In genomic region chr2:25215948-25216679, GRCh38 we compare ENCODE assay signal across 8 cellular contexts. TPM values are rescaled to one million over a fixed set of nuclear protein-coding genes. Genes with fewer than 3 reads are reported as not detected.
DNase-seq lines count a peak whose midpoint lies in the region; TF ChIP-seq lines count a peak whose summit lies in the region.

No MANE protein-coding gene starts in this region.

- in situ Hi-C loops in HAP-1 (cut with MboI; ENCODE audit: low sequenced_read_pairs), result no loop called here

- H3K27me3 ChIP-seq in HAP-1 (ENCODE audit: low read depth) (no peaks in the 10 kb centered on the region), SU-DHL-6 (ENCODE audit: low read length) (no peaks in the 10 kb centered on the region), ascending aorta (no peaks in the 10 kb centered on the region)

- peak overlapping the region; percentile 33 for H3K4me3 ChIP-seq in HAP-1
- peak overlapping the region; percentile 55 for H3K4me3 ChIP-seq in SU-DHL-6 (ENCODE audit: insufficient read depth, low read length, poor library complexity, severe bottlenecking)
- peak overlapping the region; percentile 71 to 73 for H3K4me3 ChIP-seq in ascending aorta
- peak overlapping the region; percentile 76 for H3K4me3 ChIP-seq in iPS-18c (ENCODE audit: insufficient read depth, low read depth, low read length)

- peak overlapping the region; percentile 73 for H2AFZ ChIP-seq in SU-DHL-6 (ENCODE audit: low read depth, low read length, severe bottlenecking)

- no peaks in the 10 kb centered on the region for H4K20me1 ChIP-seq in SU-DHL-6 (ENCODE audit: low read depth, low read length)

- no peaks in the 10 kb centered on the region for H3K36me3 ChIP-seq in HAP-1 (replicated peaks)
- no peaks in the 10 kb centered on the region for H3K36me3 ChIP-seq in SU-DHL-6 (ENCODE audit: low read length)
- H3K36me3 ChIP-seq in ascending aorta, result no peaks in the 10 kb centered on the region

- no peaks in the 10 kb centered on the region for H3K9me2 ChIP-seq in SU-DHL-6 (replicated peaks; ENCODE audit: insufficient read depth, low read length)

- H3F3A ChIP-seq in SU-DHL-6 (ENCODE audit: insufficient read depth), result peaks cover 13% of the 10 kb centered on the region; the same call in 1 of the 2 replicates

- H3K27ac ChIP-seq in SU-DHL-6 (ENCODE audit: low read depth, low read length) (no peak overlapping the region), ascending aorta (peak overlapping the region; percentile 67 to 69)

- TF ChIP-seq CTCF in SU-DHL-6 (IDR thresholded peaks at IDR 0.05; ENCODE audit: insufficient read depth, low read length, poor library complexity, severe bottlenecking) (no peak), ascending aorta (IDR thresholded peaks at IDR 0.05) (no peak)

- H3K79me2 ChIP-seq in SU-DHL-6 (ENCODE audit: insufficient read depth, low read length), result no peaks in the 10 kb centered on the region

- DNase-seq in ELF-1 (ENCODE audit: low read depth, low spot score) (peak; percentile 88), HAP-1 (ENCODE audit: low spot score in 2 of 2) (peak; percentile 60 to 86), ascending aorta (ENCODE audit: low spot score in 2 of 2) (peak in 1 of 2 donors; percentile 80), NCI-H1105 (lab: John Stamatoyannopoulos, UW) (no peak), DMS 273 (lab: John Stamatoyannopoulos, UW; ENCODE audit: unreplicated experiment) (no peak)
- peak; percentile 61 to 77 (median 61) for DNase-seq in stimulated activated CD4-positive, alpha-beta T cell treated with anti-CD3 and anti-CD28 coated beads, Interleukin-12 subunit alpha, Interleukin-12 subunit beta, amount 100 ng/mL, for 48 hours (ENCODE audit: low read depth in 2 of 3, low spot score in 1 of 3)

- no peaks in the 10 kb centered on the region for H3K9me3 ChIP-seq in HAP-1
- no peaks in the 10 kb centered on the region for H3K9me3 ChIP-seq in SU-DHL-6 (ENCODE audit: insufficient read depth, low read length)
- H3K9me3 ChIP-seq in ascending aorta, result no peaks in the 10 kb centered on the region
- H3K9me3 ChIP-seq in iPS-18c (ENCODE audit: control insufficient read depth, insufficient read depth, low read length), result no peaks in the 10 kb centered on the region

- H3K4me1 ChIP-seq in HAP-1 (peaks cover 7% of the 10 kb centered on the region), ascending aorta (peaks cover 0 to 6% of the 10 kb centered on the region in 2 donors)

- intact Hi-C loops in ascending aorta (cut with DNase I), result no loop called here

- H3K4me2 ChIP-seq in SU-DHL-6 (ENCODE audit: low read depth, low read length, poor library complexity, severe bottlenecking), result peak overlapping the region; percentile 76

- H3K9ac ChIP-seq in SU-DHL-6 (ENCODE audit: low read length), result peak overlapping the region; percentile 35; the same call in 1 of the 2 replicates

RNA-seq across cellular contexts. Expression of gene POMC, which starts 47.7 kb away (rescaled TPM):
- 18.6 TPM for total RNA-seq in ascending aorta

Comparison
In these comparisons a context has a peak if more than half of its experiments do, and no peak if none do; other contexts are left out.
1. DNase-seq: peak in ELF-1 (single experiment), HAP-1 (2 of 2) and stimulated activated CD4-positive, alpha-beta T cell treated with anti-CD3 and anti-CD28 coated beads, Interleukin-12 subunit alpha, Interleukin-12 subunit beta, amount 100 ng/mL, for 48 hours (3 of 3); none in NCI-H1105 (single experiment) and DMS 273 (single experiment).
2. Peak in every context shown above with its lines, with median percentiles within 50 percentile points of each other: H3K4me3 ChIP-seq.